ENCODE assay signal across 26 cellular contexts in genomic region chr6:13233106-13233505, GRCh38.
"Had no signal": no experiment of that assay in that cellular context is flagged by ENCODE, and none has a peak within 500 bp of the region (broad histone marks: within the 10 kb centered on the region; RNA-seq: fewer than 3 reads in every experiment).

No MANE protein-coding gene starts in this region.

- H3K9me3 ChIP-seq: esophagus squamous epithelium, gastroesophageal sphincter had no signal

- ATAC-seq: activated T-cell treated with anti-CD3 and anti-CD28 coated beads, Interleukin-2, amount 50 U/mL, for 72 hours; gastroesophageal sphincter had no signal

- H3K27me3 Mint-ChIP-seq: activated CD4-positive, alpha-beta T cell treated with anti-CD3 and anti-CD28 coated beads, Interleukin-2, amount 10 ng/mL, durations not matched to agents 7 days and 5 days; activated naive CD8-positive, alpha-beta T cell had no signal

- H3K27ac ChIP-seq: brain microvascular endothelial cell, epithelial cell of prostate, esophagus squamous epithelium, gastroesophageal sphincter had no signal

- H3K4me1 ChIP-seq: esophagus squamous epithelium, gastroesophageal sphincter had no signal

- H3K36me3 ChIP-seq: brain microvascular endothelial cell, esophagus squamous epithelium, gastroesophageal sphincter had no signal

- H3K9me3 Mint-ChIP-seq: activated CD4-positive, alpha-beta memory T cell treated with anti-CD3 and anti-CD28 coated beads, Interleukin-2, amount 10 ng/mL, durations not matched to agents 7 days and 5 days; activated CD4-positive, alpha-beta T cell treated with anti-CD3 and anti-CD28 coated beads, Interleukin-2, amount 10 ng/mL, durations not matched to agents 7 days and 5 days; activated T-cell treated with anti-CD3 and anti-CD28 coated beads, Interleukin-2, amount 50 U/mL, for 24 hours; activated T-cell treated with anti-CD3 and anti-CD28 coated beads, Interleukin-2, amount 50 U/mL, for 72 hours; central memory CD8-positive, alpha-beta T cell; dendritic cell treated with granulocyte-macrophage colony-stimulating factor and Interleukin-4, amounts not matched to agents 40 ng/mL and 50 ng/mL, for 4 days had no signal

- H3K36me3 Mint-ChIP-seq: activated naive CD8-positive, alpha-beta T cell had no signal

- H3K4me3 Mint-ChIP-seq: activated CD4-positive, alpha-beta memory T cell treated with anti-CD3 and anti-CD28 coated beads, Interleukin-2, amount 10 ng/mL, durations not matched to agents 7 days and 5 days; activated CD4-positive, alpha-beta T cell treated with anti-CD3 and anti-CD28 coated beads, Interleukin-2, amount 10 ng/mL, durations not matched to agents 7 days and 5 days; activated naive CD8-positive, alpha-beta T cell; activated T-cell treated with anti-CD3 and anti-CD28 coated beads, Interleukin-2, amount 50 U/mL, for 24 hours; activated T-cell treated with anti-CD3 and anti-CD28 coated beads, Interleukin-2, amount 50 U/mL, for 72 hours; central memory CD8-positive, alpha-beta T cell; dendritic cell treated with granulocyte-macrophage colony-stimulating factor and Interleukin-4, amounts not matched to agents 40 ng/mL and 50 ng/mL, for 4 days had no signal

- H3K27me3 ChIP-seq: brain microvascular endothelial cell, dorsolateral prefrontal cortex, esophagus squamous epithelium, gastroesophageal sphincter had no signal

- DNase-seq: activated CD4-positive, alpha-beta memory T cell treated with anti-CD3 and anti-CD28 coated beads, Interleukin-2, amount 10 ng/mL, durations not matched to agents 7 days and 5 days; activated CD4-positive, alpha-beta T cell treated with anti-CD3 and anti-CD28 coated beads for 1 hour; activated CD4-positive, alpha-beta T cell treated with anti-CD3 and anti-CD28 coated beads for 4 hours; activated CD4-positive, alpha-beta T cell treated with anti-CD3 and anti-CD28 coated beads, Interleukin-2, amount 10 ng/mL, durations not matched to agents 7 days and 5 days; activated CD4-positive, alpha-beta T cell treated with anti-CD3 and anti-CD28 coated beads, Interleukin-2, amount 50 U/mL, for 4 hours; activated CD8-positive, alpha-beta memory T cell treated with anti-CD3 and anti-CD28 coated beads, Interleukin-2, amount 50 U/mL, for 48 hours; activated gamma-delta T cell; activated naive CD4-positive, alpha-beta T cell; activated naive CD4-positive, alpha-beta T cell treated with anti-CD3 and anti-CD28 coated beads, Interleukin-2, amount 50 U/mL, for 16 hours; activated T-cell treated with anti-CD3 and anti-CD28 coated beads for 4 hours; activated T-cell treated with anti-CD3 and anti-CD28 coated beads, Interleukin-2, amount 50 U/mL, for 24 hours; activated T-cell treated with anti-CD3 and anti-CD28 coated beads, Interleukin-2, amount 50 U/mL, for 72 hours; amniotic stem cell; anterior cingulate cortex; brain microvascular endothelial cell; dorsolateral prefrontal cortex; effector memory CD4-positive, alpha-beta T cell; esophagus squamous epithelium; foreskin melanocyte; T-helper 2 cell had no signal

- H3K27ac Mint-ChIP-seq: activated CD4-positive, alpha-beta memory T cell treated with anti-CD3 and anti-CD28 coated beads, Interleukin-2, amount 10 ng/mL, durations not matched to agents 7 days and 5 days; activated CD4-positive, alpha-beta T cell treated with anti-CD3 and anti-CD28 coated beads, Interleukin-2, amount 10 ng/mL, durations not matched to agents 7 days and 5 days; activated naive CD8-positive, alpha-beta T cell; activated T-cell treated with anti-CD3 and anti-CD28 coated beads, Interleukin-2, amount 50 U/mL, for 24 hours; activated T-cell treated with anti-CD3 and anti-CD28 coated beads, Interleukin-2, amount 50 U/mL, for 72 hours; dendritic cell treated with granulocyte-macrophage colony-stimulating factor and Interleukin-4, amounts not matched to agents 40 ng/mL and 50 ng/mL, for 4 days had no signal

- H3K4me3 ChIP-seq: coronary artery, dorsolateral prefrontal cortex, esophagus squamous epithelium, gastroesophageal sphincter had no signal
